9 cellular contexts compared by ENCODE assay signal in genomic region chrX:153333271-153333670, GRCh38. TPM values are rescaled to one million over a fixed set of nuclear protein-coding genes. Genes with fewer than 3 reads are reported as not detected.
DNase-seq lines count a peak whose midpoint lies in the region; ATAC-seq, FAIRE-seq and TF ChIP-seq lines count a peak whose summit lies in the region.
"Had no signal": no experiment of that assay in that cellular context is flagged by ENCODE, and none has a peak within 500 bp of the region (broad histone marks: within the 10 kb centered on the region; RNA-seq: fewer than 3 reads in every experiment).

No MANE protein-coding gene starts in this region.

- H3K27ac ChIP-seq in cardiac muscle cell, result no peak overlapping the region
- H3K27ac ChIP-seq in pancreas, result no peak overlapping the region

- intact Hi-C loops in left cardiac atrium (cut with DNase I), result no loop called here
- intact Hi-C loops in activated B cell treated with CpG ODN at 0.5 μM for 24 hours (cut with micrococcal nuclease), result loop anchor here (5.0 kb wide), 1 partner anchor 391 kb away; no protein-coding TSS in a partner anchor
- intact Hi-C loops in pancreas (cut with DNase I), result no loop called here

- H3K9me3 Mint-ChIP-seq in activated B cell treated with CpG ODN at 0.5 μM for 24 hours (peaks cover 4% of the 10 kb centered on the region), glutamatergic neuron (ENCODE audit: unreplicated experiment) (no peaks in the 10 kb centered on the region)

- 41 to 66% methylated on average over 2 of the region's 2 CpGs for WGBS in pancreas, 2 donors

- no peak for FAIRE-seq in pancreas (lab: Jason Lieb, UNC)
- FAIRE-seq: H54 had no signal

- H3K4me3 ChIP-seq in cardiac muscle cell, result peak overlapping the region; percentile 57
- peak overlapping the region in 1 of 4 donors; percentile 49 for H3K4me3 ChIP-seq in pancreas

- no peaks in the 10 kb centered on the region for H3K36me3 ChIP-seq in cardiac muscle cell
- no peaks in the 10 kb centered on the region for H3K36me3 ChIP-seq in pancreas

- POLR2A ChIA-PET in activated B cell treated with CpG ODN at 0.5 μM for 24 hours (lab: Charles Lee), result no interaction called here

- CTCF ChIA-PET in activated B cell treated with CpG ODN at 0.5 μM for 24 hours (lab: Charles Lee), result no interaction called here

- TF ChIP-seq CTCF in cardiac muscle cell (IDR thresholded peaks at IDR 0.05; ENCODE audit: low read depth, low read length) (no peak), activated B cell treated with CpG ODN at 0.5 μM for 24 hours (IDR thresholded peaks at IDR 0.05) (no peak), glutamatergic neuron (IDR thresholded peaks at IDR 0.05; ENCODE audit: partially characterized antibody, unreplicated experiment) (no peak), pancreas (IDR thresholded peaks at IDR 0.05) (no peak)

- H3K36me3 Mint-ChIP-seq in activated B cell treated with CpG ODN at 0.5 μM for 24 hours (ENCODE audit: low read depth), result peaks cover 11% of the 10 kb centered on the region
- no peaks in the 10 kb centered on the region for H3K36me3 Mint-ChIP-seq in glutamatergic neuron (ENCODE audit: unreplicated experiment)

- no peak overlapping the region for H3K27ac Mint-ChIP-seq in activated B cell treated with CpG ODN at 0.5 μM for 24 hours
- no peak overlapping the region for H3K27ac Mint-ChIP-seq in glutamatergic neuron (ENCODE audit: unreplicated experiment)

- DNase-seq in cardiac muscle cell (ENCODE audit: low read depth in 1 of 2, low spot score in 1 of 2) (peak in 1 of 2 donors; percentile 55), left cardiac atrium (no peak), activated B cell treated with CpG ODN at 0.5 μM for 24 hours (no peak), glutamatergic neuron (no peak), stromal cell of bone marrow (ENCODE audit: low read depth) (peak; percentile 17), pancreas (no peak), cortex of kidney (lab: John Stamatoyannopoulos, UW) (no peak)

- H3K9me3 ChIP-seq in cardiac muscle cell (ENCODE audit: low read depth), result no peaks in the 10 kb centered on the region
- H3K9me3 ChIP-seq in pancreas, result no peaks in the 10 kb centered on the region

- H3K4me1 ChIP-seq in cardiac muscle cell (ENCODE audit: low read depth), result no peaks in the 10 kb centered on the region
- H3K4me1 ChIP-seq in pancreas, result no peaks in the 10 kb centered on the region

- ATAC-seq in left cardiac atrium, result no peak
- no peak for ATAC-seq in activated B cell treated with CpG ODN at 0.5 μM for 24 hours (ENCODE audit: low read depth)
- no peak for ATAC-seq in GM19023 (IDR thresholded peaks at IDR 0.05; ENCODE audit: unreplicated experiment)
- no peak for ATAC-seq in pancreas

- H3K27me3 ChIP-seq in cardiac muscle cell (peaks cover 15% of the 10 kb centered on the region), pancreas (no peaks in the 10 kb centered on the region)

- H3K4me1 Mint-ChIP-seq in activated B cell treated with CpG ODN at 0.5 μM for 24 hours, result peaks cover 40% of the 10 kb centered on the region
- H3K4me1 Mint-ChIP-seq in glutamatergic neuron (ENCODE audit: low read depth, unreplicated experiment), result no peaks in the 10 kb centered on the region

- H3K27me3 Mint-ChIP-seq in activated B cell treated with CpG ODN at 0.5 μM for 24 hours (no peaks in the 10 kb centered on the region), glutamatergic neuron (ENCODE audit: unreplicated experiment) (peaks cover 1% of the 10 kb centered on the region)

- H3K4me3 Mint-ChIP-seq in activated B cell treated with CpG ODN at 0.5 μM for 24 hours, result peak overlapping the region; percentile 82
- H3K4me3 Mint-ChIP-seq in glutamatergic neuron (ENCODE audit: unreplicated experiment), result peak overlapping the region; percentile 85

RNA-seq across cellular contexts. Expression of gene ZNF275, which starts 0.7 kb away (rescaled TPM):
- total RNA-seq in cardiac muscle cell (7.9 and 13.8 TPM in 2 replicates), left cardiac atrium (1 to 10 TPM; 4.8 to 7.4 TPM), activated B cell treated with CpG ODN at 0.5 μM for 24 hours (19.5 and 22.4 TPM in 2 replicates), glutamatergic neuron (ENCODE audit: unreplicated experiment) (8.5 TPM), pancreas (1 to 10 TPM; 4.9 to 9.9 (median 7.0) TPM)
- polyA plus RNA-seq in cardiac muscle cell (3.6 and 8.8 TPM in 2 replicates), pancreas (1 to 10 TPM; 3.7 to 5.6 TPM)

RNA-seq across cellular contexts. Expression of gene PNMA6F, which starts 11.7 kb away (rescaled TPM):
- not detected in 2 replicates for total RNA-seq in cardiac muscle cell
- polyA plus RNA-seq in cardiac muscle cell, result not detected in 2 replicates
- total RNA-seq in left cardiac atrium, result not detected
- total RNA-seq in activated B cell treated with CpG ODN at 0.5 μM for 24 hours, result not detected in 2 replicates
- total RNA-seq in glutamatergic neuron (ENCODE audit: unreplicated experiment), result not detected
- total RNA-seq in pancreas, result not detected
- under 1 TPM in 1 of 2 donors, not detected in 1; 0.12 TPM for polyA plus RNA-seq in pancreas
